8 cellular contexts compared by ENCODE assay signal in the genomic region with DNA sequence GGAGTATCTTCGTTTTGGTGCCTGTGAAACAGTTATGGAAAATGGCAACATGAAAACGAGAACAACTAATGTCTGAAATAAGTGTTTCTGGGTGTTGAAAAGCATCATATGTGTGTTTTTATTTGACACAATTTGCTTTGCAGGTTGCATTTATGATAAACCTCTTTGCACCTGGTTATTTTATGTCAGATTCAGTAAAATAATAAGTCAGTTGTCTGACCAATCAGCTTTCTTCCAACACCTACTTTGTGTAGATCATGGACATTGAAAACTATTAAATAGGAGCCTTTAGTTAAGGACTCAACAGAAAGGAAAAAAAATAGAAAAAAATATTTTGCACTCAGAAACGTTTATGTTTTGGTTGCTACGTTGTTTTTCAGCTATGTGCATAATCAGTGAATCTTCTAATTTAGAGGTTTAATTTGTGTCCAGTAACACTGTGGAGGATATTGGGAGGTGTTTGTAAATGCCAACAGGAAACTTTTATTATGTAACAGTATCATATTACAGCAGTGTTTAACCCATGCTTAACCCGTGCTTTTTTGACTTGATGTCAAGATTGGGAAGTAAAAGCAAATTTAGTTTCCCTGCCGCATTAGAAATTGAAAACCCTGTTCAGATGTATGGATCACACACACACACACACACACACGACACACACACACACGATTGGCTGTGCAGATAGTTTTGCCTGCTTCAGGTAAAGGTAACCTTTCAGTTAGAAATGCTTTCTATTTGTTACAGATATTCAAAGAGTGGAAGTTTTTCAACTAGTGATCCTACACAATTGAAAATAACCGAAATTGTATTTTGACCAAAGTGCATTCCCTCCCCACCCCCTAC. TPM values are rescaled to one million over a fixed set of nuclear protein-coding genes. Genes with fewer than 3 reads are reported as not detected.
DNase-seq lines count a peak whose midpoint lies in the region; ATAC-seq, FAIRE-seq and TF ChIP-seq lines count a peak whose summit lies in the region.

No MANE protein-coding gene starts in this region.

- H4K20me1 ChIP-seq in BLaER1: peaks cover 61% of the 10 kb centered on the region
- peaks cover 41% of the 10 kb centered on the region for H4K20me1 ChIP-seq in HepG2 (ENCODE audit: insufficient read depth, low read length)

- peak; percentile 13 for DNase-seq in astrocyte of the hippocampus (ENCODE audit: low read depth, low spot score)
- DNase-seq in HepG2 (ENCODE audit: low spot score): peak; percentile 20
- no peak for DNase-seq in DMS79 treated with DMSO at 0.1 percent for 48 hours (lab: John Stamatoyannopoulos, UW)
- DNase-seq in NCI-H2107 treated with DMSO at 0.1 percent for 48 hours (lab: John Stamatoyannopoulos, UW; ENCODE audit: unreplicated experiment): no peak

- in situ Hi-C loops in HepG2 (cut with HindIII; ENCODE audit: extremely low pct_ligation_motif_present, low pct_unique_long_range_greater_than_20kb): loop anchor here (5.0 to 25.0 kb wide), 3 partner anchors 277 to 417 kb away; no protein-coding TSS in a partner anchor

- BruUV-seq in HepG2 (replicated peaks; lab: Mats Ljungman, UMichigan): TSS peak; percentile 44

- H3K27me3 ChIP-seq in BLaER1 (peaks cover 22% of the 10 kb centered on the region), HUES48 (ENCODE audit: control insufficient read depth, insufficient read depth, low read length) (no peaks in the 10 kb centered on the region), HepG2 (ENCODE audit: control insufficient read depth in 1 of 2, insufficient read depth in 2 of 2, low read length in 2 of 2) (no peaks in the 10 kb centered on the region; a peak in 1 of 5 replicates)

- FAIRE-seq in HepG2 (lab: Jason Lieb, UNC): no peak

- TF ChIP-seq CTCF in HepG2 (CRISPR knock-in tag; IDR thresholded peaks at IDR 0.05): no peak

- H3K9me3 ChIP-seq in BLaER1 (no peaks in the 10 kb centered on the region), HUES48 (ENCODE audit: control insufficient read depth, insufficient read depth, low read length) (no peaks in the 10 kb centered on the region), HepG2 (ENCODE audit: low read length) (no peaks in the 10 kb centered on the region)

- 0 out of 4 replicates have a peak, but pooled peaks of 1 of the 2 experiments have one; percentile 21 for TF ChIP-seq POLR2A in HepG2 (IDR thresholded peaks at IDR 0.05; ENCODE audit: insufficient read depth in 1 of 2, low read depth in 2 of 2, low read length in 2 of 2)

- H3K4me2 ChIP-seq in BLaER1 (peak overlapping the region; percentile 96), HepG2 (ENCODE audit: low read depth, low read length) (peak overlapping the region; percentile 87)

- H3K4me1 ChIP-seq in BLaER1 (peaks cover 21% of the 10 kb centered on the region), HUES48 (ENCODE audit: control insufficient read depth, insufficient read depth, low read length) (peaks cover 36% of the 10 kb centered on the region), HepG2 (ENCODE audit: insufficient read depth, low read length) (peaks cover 68% of the 10 kb centered on the region)

- POLR2A ChIA-PET in HepG2 (lab: Yijun Ruan, JAX): interaction anchor here (1.1 to 2.4 kb wide), 3 partner anchors 37 to 328 kb away, joined by 3 to 23 read pairs (median 12); no protein-coding TSS in a partner anchor

- H3K9ac ChIP-seq in BLaER1 (no peak overlapping the region), HUES48 (ENCODE audit: low read depth, low read length) (no peak overlapping the region), HepG2 (ENCODE audit: insufficient read depth, low read depth, low read length) (peak overlapping the region; percentile 96)

- H3K27ac ChIP-seq in BLaER1 (no peak overlapping the region), HUES48 (ENCODE audit: low read depth, low read length) (no peak overlapping the region), HepG2 (ENCODE audit: extremely low read length, insufficient read depth, low read length) (peak overlapping the region; percentile 97)

- H3K4me3 ChIP-seq in BLaER1: no peak overlapping the region
- H3K4me3 ChIP-seq in HUES48 (ENCODE audit: low read depth, low read length): peak overlapping the region; percentile 84
- peak overlapping the region; percentile 68 to 100 (median 97) for H3K4me3 ChIP-seq in HepG2 (replicated peaks in 1 of 3; ENCODE audit: insufficient read depth in 1 of 3, low read depth in 2 of 3, low read length in 3 of 3)

- H2AFZ ChIP-seq in HepG2 (ENCODE audit: low read length): no peak overlapping the region

- H3K79me2 ChIP-seq in HepG2 (ENCODE audit: insufficient read depth, low read length): peaks cover 71% of the 10 kb centered on the region

- WGBS in HepG2 (ENCODE audit: low lambda C conversion rate): 11% methylated on average over 9 of the region's 9 CpGs

- TF ChIP-seq RAD21 in HepG2 (CRISPR knock-in tag; IDR thresholded peaks at IDR 0.05): no peak

- no peaks in the 10 kb centered on the region for H3K36me3 ChIP-seq in BLaER1
- H3K36me3 ChIP-seq in HUES48 (ENCODE audit: control insufficient read depth, insufficient read depth, low read length): 0 out of 2 replicates have a peak, but pooled peaks cover 3% of the 10 kb centered on the region
- H3K36me3 ChIP-seq in HepG2 (replicated peaks in 1 of 2; ENCODE audit: control insufficient read depth in 1 of 2, insufficient read depth in 2 of 2, low read length in 2 of 2): 0 out of 5 replicates have a peak, but pooled peaks cover 0 to 2% of the 10 kb centered on the region in 2 experiments

- intact Hi-C loops in HepG2 (cut with micrococcal nuclease; ENCODE audit: unreplicated experiment): loop anchor here (2.0 to 5.0 kb wide), 6 partner anchors 38 to 427 kb away; no protein-coding TSS in a partner anchor

- no peak for TF ChIP-seq EP300 in HepG2 (IDR thresholded peaks at IDR 0.05; ENCODE audit: low read depth in 2 of 2, low read length in 2 of 2)
- no peak for TF ChIP-seq EP300 in HepG2 (CRISPR knock-in tag; IDR thresholded peaks at IDR 0.05; ENCODE audit: borderline replicate concordance)

- ATAC-seq in HepG2 (no peak), HG02870 (IDR thresholded peaks at IDR 0.05; ENCODE audit: unreplicated experiment) (no peak), GM19452 (IDR thresholded peaks at IDR 0.05; ENCODE audit: unreplicated experiment) (no peak)

- CTCF ChIA-PET in HepG2 (lab: Yijun Ruan, JAX; ENCODE audit: low intra/inter-chr PET ratio, low total read pairs): interaction anchor here (1.2 kb wide), 1 partner anchor 435 kb away, joined by 4 read pairs; no protein-coding TSS in a partner anchor

TF ChIP-seq in HepG2, 621 proteins besides CTCF, POLR2A, EP300 and RAD21 (continues in another document):
- TF ChIP-seq NONO (IDR thresholded peaks at IDR 0.05) (no peak), NONO (CRISPR knock-in tag; conservative IDR thresholded peaks at IDR 0.05) (no peak), ZNF33B (CRISPR knock-in tag; IDR thresholded peaks at IDR 0.05) (no peak)

RNA-seq across cellular contexts. Expression of gene PKP4, which starts 2.6 kb away (rescaled TPM):
- total RNA-seq in HepG2 (2016; rRNA removed; fragmentation: Illumina TruSeq; extraction: Trizol): 80.9 and 84.8 TPM in 2 replicates
- total RNA-seq in HepG2 (2016; cell fraction: cytosol; rRNA removed; fragmentation: Illumina TruSeq; extraction: Trizol; ENCODE audit: low read depth): 23.7 and 25.9 TPM in 2 replicates
- total RNA-seq in HepG2 (2016; cell fraction: insoluble cytoplasmic fraction; rRNA removed; fragmentation: Illumina TruSeq; extraction: Trizol): 72.6 and 81.6 TPM in 2 replicates
- total RNA-seq in HepG2 (2016; cell fraction: membrane; rRNA removed; fragmentation: Illumina TruSeq; extraction: Trizol): 83.8 and 88.8 TPM in 2 replicates
- total RNA-seq in HepG2 (2016; cell fraction: nucleus; rRNA removed; fragmentation: Illumina TruSeq; extraction: Trizol): 99.5 and 101 TPM in 2 replicates
- 82.0 and 90.5 TPM in 2 replicates for polyA plus RNA-seq in HepG2 (2011; rRNA removed)
- 61.3 and 62.5 TPM in 2 replicates for polyA plus RNA-seq in HepG2 (2011; cell fraction: cytosol; rRNA removed)
- polyA plus RNA-seq in HepG2 (2011; cell fraction: nucleus; rRNA removed): 153 and 172 TPM in 2 replicates
- polyA plus RNA-seq in HepG2 (2012): 92.8 and 94.0 TPM in 2 replicates
- polyA plus RNA-seq in HepG2 (2016; cell fraction: cytosol; fragmentation: Illumina TruSeq; extraction: Trizol; ENCODE audit: low read depth): 10.4 and 11.2 TPM in 2 replicates
- polyA plus RNA-seq in HepG2 (2016; cell fraction: insoluble cytoplasmic fraction; fragmentation: Illumina TruSeq; extraction: Trizol; ENCODE audit: low read depth): 73.3 and 79.7 TPM in 2 replicates
- 43.3 and 47.6 TPM in 2 replicates for polyA plus RNA-seq in HepG2 (2016; cell fraction: membrane; fragmentation: Illumina TruSeq; extraction: Trizol; ENCODE audit: low read depth)
- polyA plus RNA-seq in HepG2 (2016; cell fraction: nucleus; fragmentation: Illumina TruSeq; extraction: Trizol; ENCODE audit: insufficient read depth, low read depth): 120 and 126 TPM in 2 replicates
- polyA minus RNA-seq in HepG2 (2011; rRNA and poly(A)+ RNA removed; ENCODE audit: low replicate concordance): 87.5 and 190 TPM in 2 replicates
- polyA minus RNA-seq in HepG2 (2011; cell fraction: cytosol; rRNA and poly(A)+ RNA removed): 78.8 and 85.6 TPM in 2 replicates
- polyA minus RNA-seq in HepG2 (2011; cell fraction: nucleus; rRNA and poly(A)+ RNA removed): 197 and 215 TPM in 2 replicates

RNA-seq across cellular contexts. Expression of gene CCDC148, which starts 2.8 kb away (rescaled TPM):
- total RNA-seq in HepG2 (2016; rRNA removed; fragmentation: Illumina TruSeq; extraction: Trizol): 0.49 and 0.73 TPM in 2 replicates
- total RNA-seq in HepG2 (2016; cell fraction: cytosol; rRNA removed; fragmentation: Illumina TruSeq; extraction: Trizol; ENCODE audit: low read depth): 1.1 TPM in 2 replicates
- 0.54 and 0.69 TPM in 2 replicates for total RNA-seq in HepG2 (2016; cell fraction: insoluble cytoplasmic fraction; rRNA removed; fragmentation: Illumina TruSeq; extraction: Trizol)
- 0.56 and 0.79 TPM in 2 replicates for total RNA-seq in HepG2 (2016; cell fraction: membrane; rRNA removed; fragmentation: Illumina TruSeq; extraction: Trizol)
- total RNA-seq in HepG2 (2016; cell fraction: nucleus; rRNA removed; fragmentation: Illumina TruSeq; extraction: Trizol): 1.3 and 2.4 TPM in 2 replicates
- 0.30 and 0.40 TPM in 2 replicates for polyA plus RNA-seq in HepG2 (2011; rRNA removed)
- polyA plus RNA-seq in HepG2 (2011; cell fraction: cytosol; rRNA removed): 0.08 TPM in 2 replicates
- 0.55 and 0.61 TPM in 2 replicates for polyA plus RNA-seq in HepG2 (2011; cell fraction: nucleus; rRNA removed)
- polyA plus RNA-seq in HepG2 (2012): 0.36 and 1.2 TPM in 2 replicates
- 0.09 TPM in 1 of 2 replicates, not detected in the other for polyA plus RNA-seq in HepG2 (2016; cell fraction: cytosol; fragmentation: Illumina TruSeq; extraction: Trizol; ENCODE audit: low read depth)
- polyA plus RNA-seq in HepG2 (2016; cell fraction: insoluble cytoplasmic fraction; fragmentation: Illumina TruSeq; extraction: Trizol; ENCODE audit: low read depth): 0.37 and 0.54 TPM in 2 replicates
- 0.23 and 0.35 TPM in 2 replicates for polyA plus RNA-seq in HepG2 (2016; cell fraction: membrane; fragmentation: Illumina TruSeq; extraction: Trizol; ENCODE audit: low read depth)
- polyA plus RNA-seq in HepG2 (2016; cell fraction: nucleus; fragmentation: Illumina TruSeq; extraction: Trizol; ENCODE audit: insufficient read depth, low read depth): 0.66 and 1.2 TPM in 2 replicates
- 1.5 TPM in 1 of 2 replicates, not detected in the other for polyA minus RNA-seq in HepG2 (2011; rRNA and poly(A)+ RNA removed; ENCODE audit: low replicate concordance)
- polyA minus RNA-seq in HepG2 (2011; cell fraction: cytosol; rRNA and poly(A)+ RNA removed): not detected in 2 replicates
- 3.9 and 6.3 TPM in 2 replicates for polyA minus RNA-seq in HepG2 (2011; cell fraction: nucleus; rRNA and poly(A)+ RNA removed)

Comparison
In these comparisons a context has a peak if more than half of its experiments do, and no peak if none do; other contexts are left out.
1. DNase-seq: peak in astrocyte of the hippocampus (single experiment) and HepG2 (single experiment); none in DMS79 treated with DMSO at 0.1 percent for 48 hours (single experiment) and NCI-H2107 treated with DMSO at 0.1 percent for 48 hours (single experiment).